8 cellular contexts compared by ENCODE assay signal in the genomic region with DNA sequence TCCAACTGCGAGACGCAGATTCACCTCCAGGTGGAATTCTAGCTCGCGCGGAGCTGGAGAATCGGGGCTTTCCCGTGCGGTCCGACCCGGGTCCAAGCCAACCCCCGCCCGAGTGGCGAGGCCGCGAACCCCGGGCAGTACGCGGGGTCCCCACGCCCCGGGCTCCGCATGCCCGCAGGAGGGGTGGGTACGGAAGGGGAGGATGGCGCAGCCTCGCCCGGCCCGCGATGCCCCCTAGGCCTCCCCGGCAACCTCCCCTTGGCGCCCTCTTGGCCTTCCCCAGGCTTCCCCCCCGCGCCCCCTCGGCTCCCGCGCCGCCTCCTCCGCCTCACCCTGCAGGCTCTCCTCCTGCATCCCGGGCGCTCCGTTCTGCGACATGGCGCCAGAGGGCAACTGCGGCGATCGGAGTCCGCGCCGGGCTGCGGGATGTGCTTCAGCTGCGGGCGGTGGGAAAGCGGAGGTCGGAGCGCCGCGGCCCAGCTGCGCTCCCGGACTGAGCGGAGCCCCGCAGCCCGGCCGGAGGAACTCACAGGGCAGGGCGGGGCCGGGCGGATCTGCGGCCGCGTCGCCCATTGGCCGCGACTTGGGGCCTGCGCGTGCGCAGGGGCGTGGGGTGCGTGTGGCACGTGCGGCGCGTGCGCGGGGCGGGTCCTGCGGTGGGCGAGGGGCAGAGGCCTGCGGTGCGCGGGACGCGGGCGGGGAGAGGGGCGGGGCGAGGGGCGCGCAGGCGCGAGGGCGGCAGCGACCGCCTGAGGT. TPM values are rescaled to one million over a fixed set of nuclear protein-coding genes. Genes with fewer than 3 reads are reported as not detected.
DNase-seq lines count a peak whose midpoint lies in the region; ATAC-seq and TF ChIP-seq lines count a peak whose summit lies in the region.

A gene with protein sequence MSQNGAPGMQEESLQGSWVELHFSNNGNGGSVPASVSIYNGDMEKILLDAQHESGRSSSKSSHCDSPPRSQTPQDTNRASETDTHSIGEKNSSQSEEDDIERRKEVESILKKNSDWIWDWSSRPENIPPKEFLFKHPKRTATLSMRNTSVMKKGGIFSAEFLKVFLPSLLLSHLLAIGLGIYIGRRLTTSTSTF (minus strand): TSS at position 495 of the 756 bp plus-strand sequence. CDS start 117 bp downstream, at position 378.

- peaks cover 45% of the 10 kb centered on the region for H3K4me1 Mint-ChIP-seq in activated CD4-positive, alpha-beta T cell treated with anti-CD3 and anti-CD28 coated beads, Interleukin-2, amount 10 ng/mL, durations not matched to agents 7 days and 5 days

- ATAC-seq in GM18868 (IDR thresholded peaks at IDR 0.05; ENCODE audit: unreplicated experiment) (peak; percentile 91), HG03103 (IDR thresholded peaks at IDR 0.05; ENCODE audit: low read depth, unreplicated experiment) (peak; percentile 81)

- CTCF ChIA-PET in activated CD4-positive, alpha-beta T cell treated with anti-CD3 and anti-CD28 coated beads, Interleukin-2, amount 10 ng/mL, durations not matched to agents 7 days and 5 days (lab: Charles Lee): interaction anchor here (0.6 to 1.6 kb wide), 4 partner anchors 10 to 78 kb away, joined by 4 to 5 read pairs (median 4); no protein-coding TSS in a partner anchor

- DNase-seq in AG08395 (ENCODE audit: low spot score) (peak; percentile 100), NCI-H446 (lab: John Stamatoyannopoulos, UW) (peak; percentile 61 to 91), coronary artery (ENCODE audit: low spot score) (peak; percentile 93), left kidney (ENCODE audit: low read depth, low spot score) (peak; percentile 98)
- DNase-seq in activated CD4-positive, alpha-beta T cell treated with anti-CD3 and anti-CD28 coated beads, Interleukin-2, amount 10 ng/mL, durations not matched to agents 7 days and 5 days: peak; percentile 92
- peak; percentile 92 for DNase-seq in stimulated activated CD4-positive, alpha-beta T cell treated with anti-CD3 and anti-CD28 coated beads, Interleukin-1b, Interleukin-23, amount 100 ng/mL, for 48 hours

- peaks cover 4% of the 10 kb centered on the region for H3K27me3 Mint-ChIP-seq in activated CD4-positive, alpha-beta T cell treated with anti-CD3 and anti-CD28 coated beads, Interleukin-2, amount 10 ng/mL, durations not matched to agents 7 days and 5 days

- peak within 1 kb of the TSS; percentile 80 for H3K27ac Mint-ChIP-seq in activated CD4-positive, alpha-beta T cell treated with anti-CD3 and anti-CD28 coated beads, Interleukin-2, amount 10 ng/mL, durations not matched to agents 7 days and 5 days

- H3K36me3 Mint-ChIP-seq in activated CD4-positive, alpha-beta T cell treated with anti-CD3 and anti-CD28 coated beads, Interleukin-2, amount 10 ng/mL, durations not matched to agents 7 days and 5 days (ENCODE audit: low read depth): peaks cover 25% of the 10 kb centered on the region

- peak within 1 kb of the TSS; percentile 81 for H3K4me3 Mint-ChIP-seq in activated CD4-positive, alpha-beta T cell treated with anti-CD3 and anti-CD28 coated beads, Interleukin-2, amount 10 ng/mL, durations not matched to agents 7 days and 5 days

- TF ChIP-seq CTCF in coronary artery (IDR thresholded peaks at IDR 0.05): no peak

- POLR2A ChIA-PET in activated CD4-positive, alpha-beta T cell treated with anti-CD3 and anti-CD28 coated beads, Interleukin-2, amount 10 ng/mL, durations not matched to agents 7 days and 5 days (lab: Charles Lee): no interaction called here

- no peaks in the 10 kb centered on the region for H3K9me3 Mint-ChIP-seq in activated CD4-positive, alpha-beta T cell treated with anti-CD3 and anti-CD28 coated beads, Interleukin-2, amount 10 ng/mL, durations not matched to agents 7 days and 5 days

- peak within 1 kb of the TSS; percentile 80 for H3K4me3 ChIP-seq in coronary artery

- peak within 1 kb of the TSS; percentile 29 to 67 for H3K27ac ChIP-seq in coronary artery

RNA-seq across cellular contexts. Expression of the gene that starts here (rescaled TPM):
- total RNA-seq in activated CD4-positive, alpha-beta T cell treated with anti-CD3 and anti-CD28 coated beads, Interleukin-2, amount 10 ng/mL, durations not matched to agents 7 days and 5 days: 10 to 100 TPM; 59.0 to 62.2 TPM

Comparison
In these comparisons a context has a peak if more than half of its experiments do, and no peak if none do; other contexts are left out.
1. Peak in every context shown above with its lines: DNase-seq, ATAC-seq, H3K4me3 ChIP-seq and H3K27ac ChIP-seq.